Comparison of ENCODE assay signal across 8 cellular contexts in the genomic region with DNA sequence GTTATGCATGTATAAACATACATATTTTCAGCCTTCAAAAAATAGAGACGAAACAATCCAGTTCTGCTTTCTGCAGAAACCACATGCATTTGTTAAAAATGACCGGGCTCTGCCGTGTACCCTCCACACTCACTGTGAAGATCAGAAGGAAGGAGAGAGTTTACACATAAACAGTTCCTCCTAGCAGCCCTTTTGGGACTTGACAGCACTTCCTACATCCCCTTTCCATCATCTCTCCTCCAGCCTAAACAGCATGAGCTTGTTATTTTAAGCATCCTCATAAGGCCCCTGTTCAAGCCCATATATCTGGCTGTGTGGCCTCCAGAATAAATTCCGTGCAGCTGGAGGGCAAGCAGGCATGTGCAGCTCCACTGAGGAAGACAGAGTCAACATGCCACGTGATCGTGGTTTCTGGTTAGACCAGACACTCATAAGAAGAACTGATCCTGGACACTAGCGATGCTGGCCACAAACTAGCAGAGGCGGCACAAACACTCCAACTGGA. TPM values are rescaled to one million over a fixed set of nuclear protein-coding genes. Genes with fewer than 3 reads are reported as not detected.
A peak's percentile ranks its signal among the peaks of the same experiment; 100 is the strongest.
DNase-seq lines count a peak whose midpoint lies in the region; ATAC-seq, FAIRE-seq and TF ChIP-seq lines count a peak whose summit lies in the region.

No MANE protein-coding gene starts in this region.

- no peak overlapping the region for H3K27ac ChIP-seq in HL-60 (replicated peaks)
- H3K27ac ChIP-seq in left lung = peak overlapping the region in 1 of 2 donors; percentile 43

- DNase-seq in GM18507 (ENCODE audit: extremely low spot score, insufficient read length, low read depth) = peak; percentile 23
- DNase-seq in HL-60 (ENCODE audit: low read depth in 1 of 2, low spot score in 1 of 2) = peak; percentile 15 to 40
- DNase-seq in left lung = peak in 1 of 2 donors; percentile 58
- no peak for DNase-seq in central memory CD4-positive, alpha-beta T cell
- DNase-seq in A172 (ENCODE audit: low spot score) = no peak
- DNase-seq in mesenteric fat pad (ENCODE audit: low spot score) = no peak
- no peak for DNase-seq in HT-29 (ENCODE audit: low spot score)

- TF ChIP-seq CTCF in HL-60 (IDR thresholded peaks at IDR 0.05; ENCODE audit: insufficient read depth, low read length) (no peak), left lung (IDR thresholded peaks at IDR 0.05) (no peak)

- peak; percentile 76 for ATAC-seq in GM21529 (IDR thresholded peaks at IDR 0.05; ENCODE audit: unreplicated experiment)
- ATAC-seq in left lung = peak; percentile 68

- intact Hi-C loops in left lung (cut with DNase I) = no loop called here

- H3K4me1 ChIP-seq in left lung = peaks cover 2 to 26% of the 10 kb centered on the region in 2 donors

- peak; percentile 92 for FAIRE-seq in GM18507 (lab: Jason Lieb, UNC)

- H3K4me3 ChIP-seq in HL-60 (replicated peaks; ENCODE audit: insufficient read depth, low read length) (no peak overlapping the region), left lung (no peak overlapping the region)

- no peaks in the 10 kb centered on the region for H3K9me3 ChIP-seq in left lung

- H3K36me3 ChIP-seq in left lung = peaks cover 0 to 39% of the 10 kb centered on the region in 2 donors

- H3K27me3 ChIP-seq in HL-60 (ENCODE audit: insufficient read depth, poor library complexity, severe bottlenecking) (no peaks in the 10 kb centered on the region), left lung (no peaks in the 10 kb centered on the region)

RNA-seq across cellular contexts. Expression of a gene that starts 42.2 kb away (rescaled TPM):
- total RNA-seq in left lung = under 1 TPM; 0.06 to 0.39 TPM
- total RNA-seq in A172 (2014; rRNA removed; shearing (Covaris generic)) = 1.2 and 1.5 TPM in 2 replicates
- total RNA-seq in mesenteric fat pad = not detected
- total RNA-seq in HT-29 (2014; rRNA removed; shearing (Covaris generic)) = 0.03 TPM in 1 of 2 replicates, not detected in the other

Comparison
In these comparisons a context has a peak if more than half of its experiments do, and no peak if none do; other contexts are left out.
1. DNase-seq: peak in GM18507 (single experiment) and HL-60 (2 of 2); none in central memory CD4-positive, alpha-beta T cell (single experiment), A172 (single experiment), mesenteric fat pad (single experiment) and HT-29 (single experiment).